11 cellular contexts compared by ENCODE assay signal in genomic region chr10:25059990-25060389, GRCh38. TPM values are rescaled to one million over a fixed set of nuclear protein-coding genes. Genes with fewer than 3 reads are reported as not detected.
A peak's percentile ranks its signal among the peaks of the same experiment; 100 is the strongest.
DNase-seq lines count a peak whose midpoint lies in the region; ATAC-seq and TF ChIP-seq lines count a peak whose summit lies in the region.
"Had no signal": no experiment of that assay in that cellular context is flagged by ENCODE, and none has a peak within 500 bp of the region (broad histone marks: within the 10 kb centered on the region; RNA-seq: fewer than 3 reads in every experiment).

No MANE protein-coding gene starts in this region.

- H3K9me3 Mint-ChIP-seq in activated CD4-positive, alpha-beta T cell treated with anti-CD3 and anti-CD28 coated beads, Interleukin-2, amount 10 ng/mL, durations not matched to agents 7 days and 5 days: no peaks in the 10 kb centered on the region

- no peaks in the 10 kb centered on the region for H3K36me3 Mint-ChIP-seq in activated CD4-positive, alpha-beta T cell treated with anti-CD3 and anti-CD28 coated beads, Interleukin-2, amount 10 ng/mL, durations not matched to agents 7 days and 5 days (ENCODE audit: low read depth)

- TF ChIP-seq CTCF in RWPE2 (IDR thresholded peaks at IDR 0.05; ENCODE audit: poor library complexity, severe bottlenecking) (no peak), gastroesophageal sphincter (IDR thresholded peaks at IDR 0.05) (no peak)

- H3K4me1 Mint-ChIP-seq in activated CD4-positive, alpha-beta T cell treated with anti-CD3 and anti-CD28 coated beads, Interleukin-2, amount 10 ng/mL, durations not matched to agents 7 days and 5 days: peaks cover 17% of the 10 kb centered on the region

- no peak for TF ChIP-seq POLR2A in gastroesophageal sphincter (IDR thresholded peaks at IDR 0.05)

- CTCF ChIA-PET in activated CD4-positive, alpha-beta T cell treated with anti-CD3 and anti-CD28 coated beads, Interleukin-2, amount 10 ng/mL, durations not matched to agents 7 days and 5 days (lab: Charles Lee): no interaction called here

- no peak for TF ChIP-seq EP300 in gastroesophageal sphincter (IDR thresholded peaks at IDR 0.05)

- no peaks in the 10 kb centered on the region for H3K9me3 ChIP-seq in RWPE2 (ENCODE audit: severe bottlenecking)
- H3K9me3 ChIP-seq in gastroesophageal sphincter: no peaks in the 10 kb centered on the region
- H3K9me3 ChIP-seq: breast epithelium had no signal

- H3K4me1 ChIP-seq in RWPE2 (ENCODE audit: insufficient read depth, poor library complexity, severe bottlenecking) (peaks cover 29% of the 10 kb centered on the region), gastroesophageal sphincter (no peaks in the 10 kb centered on the region)
- H3K4me1 ChIP-seq: breast epithelium had no signal

- H3K27ac ChIP-seq in RWPE2 (ENCODE audit: poor library complexity, severe bottlenecking) (peak overlapping the region; percentile 95), gastroesophageal sphincter (no peak overlapping the region)
- H3K27ac ChIP-seq: breast epithelium, HL-60 had no signal

- no peaks in the 10 kb centered on the region for H3K36me3 ChIP-seq in RWPE2 (ENCODE audit: low read depth)
- H3K36me3 ChIP-seq in gastroesophageal sphincter: no peaks in the 10 kb centered on the region
- H3K36me3 ChIP-seq: breast epithelium had no signal

- peak; percentile 60 for DNase-seq in GM04504 (ENCODE audit: low read depth)
- DNase-seq in RWPE2 (ENCODE audit: low spot score): peak; percentile 80
- peak; percentile 43 for DNase-seq in pulmonary artery endothelial cell (ENCODE audit: low read depth, low spot score)
- no peak for DNase-seq in activated CD4-positive, alpha-beta T cell treated with anti-CD3 and anti-CD28 coated beads, Interleukin-2, amount 10 ng/mL, durations not matched to agents 7 days and 5 days
- no peak for DNase-seq in pons (ENCODE audit: low spot score)
- DNase-seq: T-helper 2 cell had no signal

- H3K4me3 ChIP-seq in RWPE2 (ENCODE audit: severe bottlenecking) (no peak overlapping the region), gastroesophageal sphincter (no peak overlapping the region)
- H3K4me3 ChIP-seq: breast epithelium had no signal

- POLR2A ChIA-PET in activated CD4-positive, alpha-beta T cell treated with anti-CD3 and anti-CD28 coated beads, Interleukin-2, amount 10 ng/mL, durations not matched to agents 7 days and 5 days (lab: Charles Lee): no interaction called here

- no peaks in the 10 kb centered on the region for H3K27me3 ChIP-seq in RWPE2 (ENCODE audit: insufficient read depth, poor library complexity, severe bottlenecking)
- H3K27me3 ChIP-seq in gastroesophageal sphincter: peaks cover 4% of the 10 kb centered on the region
- H3K27me3 ChIP-seq: breast epithelium had no signal

- no peak overlapping the region for H3K27ac Mint-ChIP-seq in activated CD4-positive, alpha-beta T cell treated with anti-CD3 and anti-CD28 coated beads, Interleukin-2, amount 10 ng/mL, durations not matched to agents 7 days and 5 days

- no peak overlapping the region for H3K4me3 Mint-ChIP-seq in activated CD4-positive, alpha-beta T cell treated with anti-CD3 and anti-CD28 coated beads, Interleukin-2, amount 10 ng/mL, durations not matched to agents 7 days and 5 days

- no peaks in the 10 kb centered on the region for H3K27me3 Mint-ChIP-seq in activated CD4-positive, alpha-beta T cell treated with anti-CD3 and anti-CD28 coated beads, Interleukin-2, amount 10 ng/mL, durations not matched to agents 7 days and 5 days

- WGBS in gastroesophageal sphincter (ENCODE audit: low coverage in 1 of 2), 2 donors: 55 to 78% methylated on average over 4 to 5 of the region's 7 CpGs

- ATAC-seq in RWPE2 (ENCODE audit: low read depth) (peak; percentile 83), gastroesophageal sphincter (peak; percentile 16), GM18858 (IDR thresholded peaks at IDR 0.05; ENCODE audit: unreplicated experiment) (no peak), GM21717 (IDR thresholded peaks at IDR 0.05; ENCODE audit: unreplicated experiment) (no peak)

RNA-seq across cellular contexts. Expression of gene THNSL1, which starts 43.6 kb away (rescaled TPM):
- total RNA-seq in gastroesophageal sphincter (1 to 10 TPM in 2 of 4 donors, under 1 TPM in 2; 0.73 to 2.2 (median 1.3) TPM), pulmonary artery endothelial cell (2.7 and 4.0 TPM in 2 replicates)
- 1 to 10 TPM; 2.5 to 2.6 TPM for total RNA-seq in activated CD4-positive, alpha-beta T cell treated with anti-CD3 and anti-CD28 coated beads, Interleukin-2, amount 10 ng/mL, durations not matched to agents 7 days and 5 days

RNA-seq across cellular contexts. Expression of gene ENKUR, which starts 44.0 kb away (rescaled TPM):
- total RNA-seq in gastroesophageal sphincter (1 to 10 TPM in 1 of 4 donors, not detected in 3; 1.1 TPM), pulmonary artery endothelial cell (0.07 and 0.13 TPM in 2 replicates)
- total RNA-seq in activated CD4-positive, alpha-beta T cell treated with anti-CD3 and anti-CD28 coated beads, Interleukin-2, amount 10 ng/mL, durations not matched to agents 7 days and 5 days: not detected
- total RNA-seq: breast epithelium had no signal

Comparison
In these comparisons a context has a peak if more than half of its experiments do, and no peak if none do; other contexts are left out.
1. DNase-seq: peak in GM04504 (single experiment), RWPE2 (single experiment) and pulmonary artery endothelial cell (single experiment); none in activated CD4-positive, alpha-beta T cell treated with anti-CD3 and anti-CD28 coated beads, Interleukin-2, amount 10 ng/mL, durations not matched to agents 7 days and 5 days (single experiment) and pons (single experiment).
2. ATAC-seq: peak in RWPE2 (single experiment) and gastroesophageal sphincter (single experiment); none in GM18858 (single experiment) and GM21717 (single experiment).